15 cellular contexts compared by ENCODE assay signal in genomic region chr7:106037489-106038176, GRCh38.
"Had no signal": no experiment of that assay in that cellular context is flagged by ENCODE, and none has a peak within 500 bp of the region (broad histone marks: within the 10 kb centered on the region; RNA-seq: fewer than 3 reads in every experiment).

No MANE protein-coding gene starts in this region.

- H3K36me3 Mint-ChIP-seq: naive thymus-derived CD8-positive, alpha-beta T cell had no signal

- H3K4me1 ChIP-seq: colonic mucosa, foreskin keratinocyte had no signal

- H3K4me3 Mint-ChIP-seq: endodermal cell had no signal

- H3K27me3 ChIP-seq: colonic mucosa, stomach had no signal

- H3K4me3 ChIP-seq: colonic mucosa, smooth muscle cell, stomach had no signal

- H3K27ac Mint-ChIP-seq: endodermal cell had no signal

- H3K9me3 Mint-ChIP-seq: naive thymus-derived CD8-positive, alpha-beta T cell had no signal

- H3K9me3 ChIP-seq: colonic mucosa, neutrophil had no signal

- ATAC-seq: foreskin keratinocyte; left colon; naive thymus-derived CD8-positive, alpha-beta T cell had no signal

- DNase-seq: colonic mucosa; effector CD4-positive, alpha-beta T cell; endodermal cell; erythroblast; foreskin keratinocyte; head of caudate nucleus; hippocampal formation; left colon; mammary epithelial cell; naive thymus-derived CD8-positive, alpha-beta T cell; stimulated activated CD4-positive, alpha-beta T cell treated with anti-CD3 and anti-CD28 coated beads, Interleukin-2, amount 100 ng/mL, for 48 hours; stomach; trophoblast cell had no signal

- H3K27me3 Mint-ChIP-seq: naive thymus-derived CD8-positive, alpha-beta T cell had no signal

- H3K36me3 ChIP-seq: colonic mucosa, neutrophil, stomach had no signal
